30 cellular contexts compared by ENCODE assay signal in genomic region chr4:174494146-174494545, GRCh38. TPM values are rescaled to one million over a fixed set of nuclear protein-coding genes. Genes with fewer than 3 reads are reported as not detected.
"Had no signal": no experiment of that assay in that cellular context is flagged by ENCODE, and none has a peak within 500 bp of the region (broad histone marks: within the 10 kb centered on the region; RNA-seq: fewer than 3 reads in every experiment).

No MANE protein-coding gene starts in this region.

- H3K27ac Mint-ChIP-seq: naive thymus-derived CD4-positive, alpha-beta T cell; nephron; stimulated activated naive B cell treated with anti-CD40 and anti-IgM and Interleukin-4, amounts not matched to agents 10 μg/mL and 1 μg/mL and 100 μg/mL, for 72 hours; type B pancreatic cell had no signal

- H3K79me2 ChIP-seq: hepatocyte had no signal

- DNase-seq: dermis blood vessel endothelial cell; effector memory CD4-positive, alpha-beta T cell; foreskin keratinocyte; heart left ventricle; left cardiac atrium; left lung; mesenchymal stem cell; midbrain; naive thymus-derived CD4-positive, alpha-beta T cell; occipital lobe; ovary; posterior cingulate gyrus; psoas muscle; right cardiac atrium; sigmoid colon; spleen; stimulated activated CD4-positive, alpha-beta T cell treated with anti-CD3 and anti-CD28 coated beads, Interleukin-4, amount 100 ng/mL, for 4 hours; stimulated activated naive B cell treated with anti-CD40 and anti-IgM and Interleukin-4, amounts not matched to agents 10 μg/mL and 1 μg/mL and 100 μg/mL, for 72 hours; substantia nigra; testis; tibial artery had no signal

- H3K27me3 ChIP-seq: esophagus muscularis mucosa, foreskin keratinocyte, gastroesophageal sphincter, heart left ventricle, hepatocyte, left lung, ovary, sigmoid colon, spleen, testis, tibial artery had no signal

- H3K4me3 Mint-ChIP-seq: naive thymus-derived CD4-positive, alpha-beta T cell; nephron; stimulated activated naive B cell treated with anti-CD40 and anti-IgM and Interleukin-4, amounts not matched to agents 10 μg/mL and 1 μg/mL and 100 μg/mL, for 72 hours; type B pancreatic cell had no signal

- H2AFZ ChIP-seq: hepatocyte had no signal

- H3K27me3 Mint-ChIP-seq: naive thymus-derived CD4-positive, alpha-beta T cell; stimulated activated naive B cell treated with anti-CD40 and anti-IgM and Interleukin-4, amounts not matched to agents 10 μg/mL and 1 μg/mL and 100 μg/mL, for 72 hours; type B pancreatic cell had no signal

- H3K4me1 ChIP-seq: heart left ventricle, left lung, psoas muscle, spleen, testis had no signal

- H3K9me3 ChIP-seq: esophagus muscularis mucosa, gastroesophageal sphincter, heart left ventricle, left lung, ovary, psoas muscle, sigmoid colon, spleen, testis, tibial artery had no signal

- H3K36me3 Mint-ChIP-seq: stimulated activated naive B cell treated with anti-CD40 and anti-IgM and Interleukin-4, amounts not matched to agents 10 μg/mL and 1 μg/mL and 100 μg/mL, for 72 hours; type B pancreatic cell had no signal

- H3K36me3 ChIP-seq: heart left ventricle, left lung, ovary, tibial artery had no signal

- ATAC-seq: foreskin keratinocyte; gastroesophageal sphincter; heart left ventricle; left cardiac atrium; left lung; naive thymus-derived CD4-positive, alpha-beta T cell; psoas muscle; right cardiac atrium; stimulated activated naive B cell treated with anti-CD40 and anti-IgM and Interleukin-4, amounts not matched to agents 10 μg/mL and 1 μg/mL and 100 μg/mL, for 72 hours had no signal

- FAIRE-seq: endothelial cell of umbilical vein, islet of Langerhans had no signal

- H3K4me3 ChIP-seq: coronary artery, esophagus muscularis mucosa, gastroesophageal sphincter, heart left ventricle, hepatocyte, left lung, ovary, psoas muscle, sigmoid colon, spleen, testis, tibial artery had no signal

- H3K27ac ChIP-seq: coronary artery, esophagus muscularis mucosa, foreskin keratinocyte, gastroesophageal sphincter, heart left ventricle, hepatocyte, left lung, ovary, psoas muscle, sigmoid colon, spleen, testis, tibial artery had no signal

- H3K9me3 Mint-ChIP-seq: naive thymus-derived CD4-positive, alpha-beta T cell; nephron; stimulated activated naive B cell treated with anti-CD40 and anti-IgM and Interleukin-4, amounts not matched to agents 10 μg/mL and 1 μg/mL and 100 μg/mL, for 72 hours; type B pancreatic cell had no signal

- H3K4me2 ChIP-seq: hepatocyte had no signal

RNA-seq across cellular contexts. Expression of gene HPGD, which starts 28.1 kb away (rescaled TPM):
- total RNA-seq: endothelial cell of umbilical vein, lung microvascular endothelial cell had no signal
